16 cellular contexts compared by ENCODE assay signal in the genomic region with DNA sequence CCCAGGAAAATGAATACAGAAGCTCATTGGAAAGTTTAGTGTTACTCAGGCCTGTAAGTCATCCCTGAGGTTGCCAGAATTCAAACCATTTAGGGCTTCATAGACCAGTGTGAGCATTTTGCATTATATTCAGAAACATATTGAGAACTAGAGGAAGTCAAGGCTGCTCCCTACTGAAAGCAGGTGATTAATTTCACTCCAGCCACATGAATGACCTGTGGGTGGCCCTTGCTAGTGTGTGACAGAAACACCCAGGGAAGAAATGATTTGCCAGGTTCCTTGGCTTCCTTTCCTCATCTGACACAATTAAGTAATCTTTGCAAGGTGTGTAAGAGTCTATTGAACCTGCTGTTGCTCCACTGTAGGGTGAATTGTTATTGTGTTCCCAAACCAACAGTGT.
DNase-seq lines count a peak whose midpoint lies in the region; ATAC-seq lines count a peak whose summit lies in the region.
"Had no signal": no experiment of that assay in that cellular context is flagged by ENCODE, and none has a peak within 500 bp of the region (broad histone marks: within the 10 kb centered on the region; RNA-seq: fewer than 3 reads in every experiment).

No MANE protein-coding gene starts in this region.

- H3K9me3 ChIP-seq in neuronal stem cell (replicated peaks in 1 of 2; ENCODE audit: control insufficient read depth in 2 of 2, insufficient read depth in 1 of 2, low read depth in 1 of 2, low read length in 2 of 2) = no peaks in the 10 kb centered on the region
- H3K9me3 ChIP-seq: BLaER1, right lobe of liver had no signal

- H3K23ac ChIP-seq in neuronal stem cell (ENCODE audit: low read depth, low read length, poor library complexity) = no peak overlapping the region

- H3K79me1 ChIP-seq in neuronal stem cell (ENCODE audit: low read depth, low read length) = no peaks in the 10 kb centered on the region

- H2AFZ ChIP-seq in neuronal stem cell (ENCODE audit: low read length) = no peak overlapping the region

- ATAC-seq in GM18858 (IDR thresholded peaks at IDR 0.05; ENCODE audit: unreplicated experiment) = peak; percentile 63
- peak; percentile 84 for ATAC-seq in GM19452 (IDR thresholded peaks at IDR 0.05; ENCODE audit: unreplicated experiment)
- peak; percentile 85 for ATAC-seq in HG02884 (IDR thresholded peaks at IDR 0.05; ENCODE audit: unreplicated experiment)
- ATAC-seq in activated T-helper 17 cell treated with anti-CD3 and anti-CD28 coated beads, Interleukin-2, amount 50 U/mL, for 72 hours (replicated peaks) = peak; percentile 88
- ATAC-seq in HG03095 (IDR thresholded peaks at IDR 0.05; ENCODE audit: unreplicated experiment) = no peak
- ATAC-seq: right lobe of liver had no signal

- no peaks in the 10 kb centered on the region for H3K36me3 ChIP-seq in neuronal stem cell (replicated peaks in 1 of 2; ENCODE audit: control insufficient read depth in 2 of 2, insufficient read depth in 2 of 2, low read length in 2 of 2)
- H3K36me3 ChIP-seq: BLaER1, brain microvascular endothelial cell, right lobe of liver had no signal

- H3K4me2 ChIP-seq in neuronal stem cell (ENCODE audit: insufficient read depth, low read length, poor library complexity, severe bottlenecking) = no peak overlapping the region
- H3K4me2 ChIP-seq: BLaER1 had no signal

- no peak overlapping the region for H2BK12ac ChIP-seq in neuronal stem cell (ENCODE audit: low read length)

- no peak overlapping the region for H4K91ac ChIP-seq in neuronal stem cell (ENCODE audit: low read depth, low read length, poor library complexity)

- H3K27ac Mint-ChIP-seq in activated T-helper 17 cell treated with anti-CD3 and anti-CD28 coated beads, Interleukin-2, amount 50 U/mL, for 72 hours = no peak overlapping the region
- H3K27ac Mint-ChIP-seq in activated T-helper 1 cell treated with anti-CD3 and anti-CD28 coated beads, Interleukin-12 subunit alpha, Interleukin-12 subunit beta, Interleukin-2, Interleukin-4 antibody, amounts not matched to agents 30 ng/mL and 10 ng/mL and 1 ng/mL, durations not matched to agents 14 hours and 24 hours and 36 hours = no peak overlapping the region
- H3K27ac Mint-ChIP-seq: activated CD4-positive, alpha-beta T cell treated with anti-CD3 and anti-CD28 coated beads, Interleukin-2, amount 10 ng/mL, durations not matched to agents 24 days and 14 days; nephron; stimulated activated naive CD8-positive, alpha-beta T cell treated with anti-CD3 and anti-CD28 coated beads, Interleukin-15, Interleukin-2, amounts not matched to agents 100 ng/mL and 50 ng/mL, for 24 hours had no signal

- peaks cover 24% of the 10 kb centered on the region for H3K27me3 Mint-ChIP-seq in activated T-helper 17 cell treated with anti-CD3 and anti-CD28 coated beads, Interleukin-2, amount 50 U/mL, for 72 hours
- peaks cover 10% of the 10 kb centered on the region for H3K27me3 Mint-ChIP-seq in activated T-helper 1 cell treated with anti-CD3 and anti-CD28 coated beads, Interleukin-12 subunit alpha, Interleukin-12 subunit beta, Interleukin-2, Interleukin-4 antibody, amounts not matched to agents 30 ng/mL and 10 ng/mL and 1 ng/mL, durations not matched to agents 14 hours and 24 hours and 36 hours (ENCODE audit: insufficient read depth)

- H3K36me3 Mint-ChIP-seq in activated T-helper 17 cell treated with anti-CD3 and anti-CD28 coated beads, Interleukin-2, amount 50 U/mL, for 72 hours (ENCODE audit: low read depth) = no peaks in the 10 kb centered on the region
- no peaks in the 10 kb centered on the region for H3K36me3 Mint-ChIP-seq in activated T-helper 1 cell treated with anti-CD3 and anti-CD28 coated beads, Interleukin-12 subunit alpha, Interleukin-12 subunit beta, Interleukin-2, Interleukin-4 antibody, amounts not matched to agents 30 ng/mL and 10 ng/mL and 1 ng/mL, durations not matched to agents 14 hours and 24 hours and 36 hours (ENCODE audit: low read depth)

- H3K4me3 Mint-ChIP-seq in activated T-helper 17 cell treated with anti-CD3 and anti-CD28 coated beads, Interleukin-2, amount 50 U/mL, for 72 hours = no peak overlapping the region
- H3K4me3 Mint-ChIP-seq in activated T-helper 1 cell treated with anti-CD3 and anti-CD28 coated beads, Interleukin-12 subunit alpha, Interleukin-12 subunit beta, Interleukin-2, Interleukin-4 antibody, amounts not matched to agents 30 ng/mL and 10 ng/mL and 1 ng/mL, durations not matched to agents 14 hours and 24 hours and 36 hours = no peak overlapping the region
- H3K4me3 Mint-ChIP-seq: activated CD4-positive, alpha-beta T cell treated with anti-CD3 and anti-CD28 coated beads, Interleukin-2, amount 10 ng/mL, durations not matched to agents 24 days and 14 days; nephron; stimulated activated naive CD8-positive, alpha-beta T cell treated with anti-CD3 and anti-CD28 coated beads, Interleukin-15, Interleukin-2, amounts not matched to agents 100 ng/mL and 50 ng/mL, for 24 hours had no signal

- no peak overlapping the region for H3K14ac ChIP-seq in neuronal stem cell (ENCODE audit: low read length)

- no peaks in the 10 kb centered on the region for H3K4me1 Mint-ChIP-seq in activated T-helper 17 cell treated with anti-CD3 and anti-CD28 coated beads, Interleukin-2, amount 50 U/mL, for 72 hours
- H3K4me1 Mint-ChIP-seq in activated T-helper 1 cell treated with anti-CD3 and anti-CD28 coated beads, Interleukin-12 subunit alpha, Interleukin-12 subunit beta, Interleukin-2, Interleukin-4 antibody, amounts not matched to agents 30 ng/mL and 10 ng/mL and 1 ng/mL, durations not matched to agents 14 hours and 24 hours and 36 hours (ENCODE audit: low read depth) = no peaks in the 10 kb centered on the region
- H3K4me1 Mint-ChIP-seq: activated CD4-positive, alpha-beta T cell treated with anti-CD3 and anti-CD28 coated beads, Interleukin-2, amount 10 ng/mL, durations not matched to agents 24 days and 14 days had no signal

- no peak overlapping the region for H4K8ac ChIP-seq in neuronal stem cell (ENCODE audit: low read depth, low read length)

- no peak overlapping the region for H3K18ac ChIP-seq in neuronal stem cell (ENCODE audit: low read length)

- H2BK120ac ChIP-seq in neuronal stem cell (ENCODE audit: low read depth, low read length) = no peak overlapping the region

- intact Hi-C loops in activated T-helper 1 cell treated with anti-CD3 and anti-CD28 coated beads, Interleukin-12 subunit alpha, Interleukin-12 subunit beta, Interleukin-2, Interleukin-4 antibody, amounts not matched to agents 30 ng/mL and 10 ng/mL and 1 ng/mL, durations not matched to agents 14 hours and 24 hours and 36 hours (cut with micrococcal nuclease) = no loop called here

- H3K4me1 ChIP-seq in neuronal stem cell (ENCODE audit: control insufficient read depth in 2 of 2, insufficient read depth in 1 of 2, low read depth in 1 of 2, low read length in 2 of 2) = no peaks in the 10 kb centered on the region
- H3K4me1 ChIP-seq: right lobe of liver had no signal

- no peak overlapping the region for H3K4me3 ChIP-seq in neuronal stem cell (ENCODE audit: low read length in 2 of 2)
- H3K4me3 ChIP-seq: BLaER1, right lobe of liver had no signal

- no peak overlapping the region for H3K27ac ChIP-seq in neuronal stem cell (replicated peaks; ENCODE audit: low read length)
- H3K27ac ChIP-seq: BLaER1, brain microvascular endothelial cell, right lobe of liver had no signal

- H2AK5ac ChIP-seq in neuronal stem cell (ENCODE audit: low read depth, low read length) = no peak overlapping the region

- no peaks in the 10 kb centered on the region for H3K9me3 Mint-ChIP-seq in activated T-helper 17 cell treated with anti-CD3 and anti-CD28 coated beads, Interleukin-2, amount 50 U/mL, for 72 hours
- no peaks in the 10 kb centered on the region for H3K9me3 Mint-ChIP-seq in activated T-helper 1 cell treated with anti-CD3 and anti-CD28 coated beads, Interleukin-12 subunit alpha, Interleukin-12 subunit beta, Interleukin-2, Interleukin-4 antibody, amounts not matched to agents 30 ng/mL and 10 ng/mL and 1 ng/mL, durations not matched to agents 14 hours and 24 hours and 36 hours
- H3K9me3 Mint-ChIP-seq: activated CD4-positive, alpha-beta T cell treated with anti-CD3 and anti-CD28 coated beads, Interleukin-2, amount 10 ng/mL, durations not matched to agents 24 days and 14 days; nephron; stimulated activated naive CD8-positive, alpha-beta T cell treated with anti-CD3 and anti-CD28 coated beads, Interleukin-15, Interleukin-2, amounts not matched to agents 100 ng/mL and 50 ng/mL, for 24 hours had no signal

- no peak overlapping the region for H2BK15ac ChIP-seq in neuronal stem cell (ENCODE audit: low read length)

- H2BK5ac ChIP-seq in neuronal stem cell (ENCODE audit: low read length) = no peak overlapping the region

- no peak overlapping the region for H3K4ac ChIP-seq in neuronal stem cell (ENCODE audit: low read length)

- no peak for DNase-seq in activated T-helper 1 cell treated with anti-CD3 and anti-CD28 coated beads, Interleukin-12 subunit alpha, Interleukin-12 subunit beta, Interleukin-2, Interleukin-4 antibody, amounts not matched to agents 30 ng/mL and 10 ng/mL and 1 ng/mL, durations not matched to agents 14 hours and 24 hours and 36 hours (ENCODE audit: low spot score)
- no peak for DNase-seq in neuronal stem cell (ENCODE audit: low spot score)
- DNase-seq: activated CD4-positive, alpha-beta T cell treated with anti-CD3 and anti-CD28 coated beads, Interleukin-2, amount 10 ng/mL, durations not matched to agents 24 days and 14 days; activated effector memory CD4-positive, alpha-beta T cell treated with anti-CD3 and anti-CD28 coated beads, Interleukin-2, amount 50 U/mL, for 16 hours; brain microvascular endothelial cell; NCI-H1105; right lobe of liver; stimulated activated CD4-positive, alpha-beta T cell treated with anti-CD3 and anti-CD28 coated beads, Interleukin-4, amount 100 ng/mL, for 24 hours had no signal

- H3K27me3 ChIP-seq in neuronal stem cell (ENCODE audit: control insufficient read depth in 3 of 3, insufficient read depth in 3 of 3, low read depth in 1 of 3, low read length in 3 of 3) = no peaks in the 10 kb centered on the region
- H3K27me3 ChIP-seq: BLaER1, brain microvascular endothelial cell, right lobe of liver had no signal

- H3K9ac ChIP-seq in neuronal stem cell (ENCODE audit: low read depth, low read length, poor library complexity) = no peak overlapping the region
- H3K9ac ChIP-seq: BLaER1 had no signal
